In the genomic region with DNA sequence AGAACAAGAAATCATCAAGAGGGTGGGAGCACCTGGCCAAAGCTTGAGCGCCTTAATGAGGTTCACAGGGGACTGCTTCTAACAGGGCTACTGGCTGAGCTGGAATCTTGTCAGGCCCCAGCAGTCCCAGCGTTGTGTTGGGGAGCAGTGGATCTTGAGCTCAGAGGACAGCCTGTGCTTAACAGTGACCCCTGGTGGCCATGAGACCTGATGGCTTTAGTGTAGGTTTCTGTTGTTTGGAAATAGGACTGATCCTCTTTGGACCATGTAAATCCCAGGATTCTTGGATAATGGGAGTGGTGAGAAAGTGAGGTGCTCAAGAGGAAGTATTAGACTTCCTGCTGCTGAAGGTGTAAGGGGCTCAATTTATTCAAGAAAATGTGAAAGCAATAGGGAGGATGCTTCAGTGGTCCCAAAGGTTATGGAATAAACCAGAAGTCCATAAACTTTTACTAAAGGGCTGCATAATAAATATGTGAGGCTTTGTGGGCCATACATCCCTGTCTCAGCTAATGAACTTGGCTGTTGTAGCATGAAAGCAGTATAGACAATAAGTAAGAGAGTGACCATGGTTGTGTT, we compare ENCODE assay signal across 8 cellular contexts.
DNase-seq lines count a peak whose midpoint lies in the region; ATAC-seq and TF ChIP-seq lines count a peak whose summit lies in the region.

No MANE protein-coding gene starts in this region.

- no peaks in the 10 kb centered on the region for H3K36me3 Mint-ChIP-seq in brain

- H3K27me3 ChIP-seq in lower lobe of right lung (ENCODE audit: low read depth) (no peaks in the 10 kb centered on the region), upper lobe of left lung (no peaks in the 10 kb centered on the region)

- H3K9me3 Mint-ChIP-seq in brain, result peaks cover 3 to 10% (median 5%) of the 10 kb centered on the region in 5 experiments

- peaks cover 10% of the 10 kb centered on the region for H3K4me1 Mint-ChIP-seq in brain

- no peak overlapping the region for H3K27ac ChIP-seq in lower lobe of right lung
- H3K27ac ChIP-seq in upper lobe of left lung, result no peak overlapping the region

- H3K27me3 Mint-ChIP-seq in brain, result peaks cover 16% of the 10 kb centered on the region

- whole genome bisulfite sequencing in upper lobe of left lung, 2 donors, result 15 to 34% methylated on average over 2 of the region's 2 CpGs

- H3K36me3 ChIP-seq in lower lobe of right lung (no peaks in the 10 kb centered on the region), upper lobe of left lung (no peaks in the 10 kb centered on the region)

- H3K27ac Mint-ChIP-seq in brain, result no peak overlapping the region

- ATAC-seq in SK-N-SH treated with all-trans-retinoic acid at 6 μM for 48 hours (peak; percentile 14; the same call in 1 of the 3 replicates), lower lobe of right lung (peak in 1 of 2 donors; percentile 68), upper lobe of left lung (ENCODE audit: low FRiP score in 2 of 2) (peak in 1 of 2 donors; percentile 57), GM19324 (IDR thresholded peaks at IDR 0.05; ENCODE audit: low FRiP score, unreplicated experiment) (no peak)

- H3K4me1 ChIP-seq in lower lobe of right lung (no peaks in the 10 kb centered on the region), upper lobe of left lung (no peaks in the 10 kb centered on the region)

- TF ChIP-seq EP300 in upper lobe of left lung (IDR thresholded peaks at IDR 0.05), result no peak

- H3K4me3 ChIP-seq in lower lobe of right lung (no peak overlapping the region), upper lobe of left lung (no peak overlapping the region)

- intact Hi-C loops in lower lobe of right lung (cut with DNase I), result no loop called here

- peak; percentile 58 for TF ChIP-seq CTCF in GM20000 (IDR thresholded peaks at IDR 0.05; ENCODE audit: extremely low read depth, missing control alignments)
- peak; percentile 48 to 71 for TF ChIP-seq CTCF in brain (conservative IDR thresholded peaks at IDR 0.05)
- peak; percentile 75 for TF ChIP-seq CTCF in lower lobe of right lung (IDR thresholded peaks at IDR 0.05)
- TF ChIP-seq CTCF in upper lobe of left lung (IDR thresholded peaks at IDR 0.05), result peak in 5 of 6 experiments; percentile 29 to 53 (median 32)

- TF ChIP-seq POLR2A in upper lobe of left lung (IDR thresholded peaks at IDR 0.05), result no peak

- peak; percentile 64 for DNase-seq in AG08396 (ENCODE audit: low spot score)
- DNase-seq in GM20000 (ENCODE audit: low spot score), result peak; percentile 58
- peak; percentile 61 for DNase-seq in lower lobe of right lung
- DNase-seq in upper lobe of left lung, result peak in 1 of 2 donors; percentile 32
- no peak for DNase-seq in putamen (ENCODE audit: low spot score)

- no peaks in the 10 kb centered on the region for H3K9me3 ChIP-seq in lower lobe of right lung
- no peaks in the 10 kb centered on the region for H3K9me3 ChIP-seq in upper lobe of left lung

- no peak overlapping the region for H3K4me3 Mint-ChIP-seq in brain

TF ChIP-seq in SK-N-SH treated with all-trans-retinoic acid at 6 μM for 48 hours, 23 proteins besides CTCF, POLR2A, EP300 and RAD21:
- TF ChIP-seq, protein P1, sequence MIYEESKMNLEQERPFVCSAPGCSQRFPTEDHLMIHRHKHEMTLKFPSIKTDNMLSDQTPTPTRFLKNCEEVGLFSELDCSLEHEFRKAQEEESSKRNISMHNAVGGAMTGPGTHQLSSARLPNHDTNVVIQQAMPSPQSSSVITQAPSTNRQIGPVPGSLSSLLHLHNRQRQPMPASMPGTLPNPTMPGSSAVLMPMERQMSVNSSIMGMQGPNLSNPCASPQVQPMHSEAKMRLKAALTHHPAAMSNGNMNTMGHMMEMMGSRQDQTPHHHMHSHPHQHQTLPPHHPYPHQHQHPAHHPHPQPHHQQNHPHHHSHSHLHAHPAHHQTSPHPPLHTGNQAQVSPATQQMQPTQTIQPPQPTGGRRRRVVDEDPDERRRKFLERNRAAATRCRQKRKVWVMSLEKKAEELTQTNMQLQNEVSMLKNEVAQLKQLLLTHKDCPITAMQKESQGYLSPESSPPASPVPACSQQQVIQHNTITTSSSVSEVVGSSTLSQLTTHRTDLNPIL (CRISPR knock-in tag; IDR thresholded peaks at IDR 0.05; ENCODE audit: low read depth), result no peak
- no peak for TF ChIP-seq ZNF70 (CRISPR knock-in tag; IDR thresholded peaks at IDR 0.05)
